Comparison of ENCODE assay signal across 26 cellular contexts in the genomic region with DNA sequence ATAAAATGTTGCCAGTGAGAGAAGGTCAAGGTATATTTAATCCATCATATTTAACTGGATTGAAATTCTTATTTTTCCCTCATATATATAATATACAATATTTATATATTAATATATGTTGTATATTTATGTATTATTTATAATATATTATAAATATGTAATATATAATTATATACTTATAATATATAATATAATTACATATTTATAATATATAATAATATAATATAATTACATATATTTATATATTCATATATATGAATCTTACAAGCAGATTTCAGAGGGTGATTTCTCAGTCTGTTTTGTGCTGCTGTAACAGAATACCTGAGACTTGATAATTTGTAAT.
"Had no signal": no experiment of that assay in that cellular context is flagged by ENCODE, and none has a peak within 500 bp of the region (broad histone marks: within the 10 kb centered on the region; RNA-seq: fewer than 3 reads in every experiment).

No MANE protein-coding gene starts in this region.

- H3K9me3 Mint-ChIP-seq: effector memory CD8-positive, alpha-beta T cell; immature natural killer cell; naive B cell; natural killer cell treated with Interleukin-12 subunit alpha and Interleukin-12 subunit beta and Interleukin-15 and Interleukin-18, amount 100 ng/mL, for 72 hours; neural crest cell; stimulated activated memory B cell treated with anti-CD40 and anti-IgM and Interleukin-4, amounts not matched to agents 10 μg/mL and 1 μg/mL and 100 μg/mL, for 72 hours had no signal

- FAIRE-seq: endometrium, urothelium cell line had no signal

- H3K27ac ChIP-seq: esophagus squamous epithelium, lower lobe of right lung, prostate gland, right atrium auricular region, spleen, testis, tibial artery, upper lobe of left lung had no signal

- H3K36me3 ChIP-seq: esophagus squamous epithelium, lower lobe of right lung, prostate gland, right atrium auricular region, spleen, tibial artery, upper lobe of left lung had no signal

- H3K9me3 ChIP-seq: esophagus squamous epithelium, lower lobe of right lung, mucosa of descending colon, prostate gland, right atrium auricular region, spleen, testis, tibial artery, upper lobe of left lung had no signal

- H3K4me3 ChIP-seq: esophagus squamous epithelium, lower lobe of right lung, mucosa of descending colon, prostate gland, right atrium auricular region, spleen, testis, tibial artery, upper lobe of left lung had no signal

- H3K4me1 ChIP-seq: prostate gland had no signal

- DNase-seq: cortex of kidney; effector memory CD8-positive, alpha-beta T cell; erythroblast; esophagus squamous epithelium; foreskin melanocyte; hypothalamus; immature natural killer cell; islet precursor cell; left ventricle myocardium superior; lower lobe of right lung; mucosa of descending colon; naive B cell; spleen; stimulated activated CD4-positive, alpha-beta T cell treated with anti-CD3 and anti-CD28 coated beads, Interleukin-4, amount 100 ng/mL, for 4 hours; stimulated activated naive CD8-positive, alpha-beta T cell treated with anti-CD3 and anti-CD28 coated beads, Interleukin-15, Interleukin-2, amounts not matched to agents 100 U/mL and 50 U/mL, for 24 hours; substantia nigra; testis; tibial artery; upper lobe of left lung had no signal

- H3K4me1 Mint-ChIP-seq: stimulated activated memory B cell treated with anti-CD40 and anti-IgM and Interleukin-4, amounts not matched to agents 10 μg/mL and 1 μg/mL and 100 μg/mL, for 72 hours had no signal

- H3K27me3 ChIP-seq: right atrium auricular region, testis, tibial artery, upper lobe of left lung had no signal

- H3K27ac Mint-ChIP-seq: effector memory CD8-positive, alpha-beta T cell; immature natural killer cell; stimulated activated memory B cell treated with anti-CD40 and anti-IgM and Interleukin-4, amounts not matched to agents 10 μg/mL and 1 μg/mL and 100 μg/mL, for 72 hours had no signal

- H3K36me3 Mint-ChIP-seq: naive B cell; natural killer cell treated with Interleukin-12 subunit alpha and Interleukin-12 subunit beta and Interleukin-15 and Interleukin-18, amount 100 ng/mL, for 72 hours; stimulated activated memory B cell treated with anti-CD40 and anti-IgM and Interleukin-4, amounts not matched to agents 10 μg/mL and 1 μg/mL and 100 μg/mL, for 72 hours had no signal

- H3K4me3 Mint-ChIP-seq: effector memory CD8-positive, alpha-beta T cell; immature natural killer cell; naive B cell; natural killer cell treated with Interleukin-12 subunit alpha and Interleukin-12 subunit beta and Interleukin-15 and Interleukin-18, amount 100 ng/mL, for 72 hours; neural crest cell; stimulated activated memory B cell treated with anti-CD40 and anti-IgM and Interleukin-4, amounts not matched to agents 10 μg/mL and 1 μg/mL and 100 μg/mL, for 72 hours had no signal
